In the genomic region with DNA sequence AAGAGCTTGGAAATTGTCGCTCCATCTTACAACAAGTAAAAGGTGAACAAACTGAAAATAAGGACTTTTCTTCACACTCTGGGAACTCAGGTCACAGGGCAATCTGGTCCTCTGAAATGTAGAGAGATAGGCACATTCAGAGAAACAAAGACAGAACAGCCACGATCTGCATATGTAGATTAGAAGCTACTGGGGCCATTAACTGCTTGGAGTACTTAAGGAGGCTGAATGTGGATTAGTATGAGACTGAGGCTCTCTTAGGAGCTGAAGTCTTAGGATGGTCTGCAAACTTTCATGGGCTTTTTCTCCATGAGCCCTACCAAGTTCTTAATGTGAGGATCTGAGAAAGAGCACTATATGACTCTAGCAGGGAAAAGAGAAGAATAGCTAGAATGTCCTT, we compare ENCODE assay signal across 15 cellular contexts.
"Had no signal": no experiment of that assay in that cellular context is flagged by ENCODE, and none has a peak within 500 bp of the region (broad histone marks: within the 10 kb centered on the region; RNA-seq: fewer than 3 reads in every experiment).

No MANE protein-coding gene starts in this region.

- H3K27ac Mint-ChIP-seq: naive thymus-derived CD4-positive, alpha-beta T cell; type B pancreatic cell had no signal

- H3K4me3 Mint-ChIP-seq: central memory CD8-positive, alpha-beta T cell; naive thymus-derived CD4-positive, alpha-beta T cell; type B pancreatic cell had no signal

- H3K4me3 ChIP-seq: esophagus squamous epithelium, psoas muscle, right lobe of liver, spleen had no signal

- H3K36me3 Mint-ChIP-seq: naive thymus-derived CD4-positive, alpha-beta T cell; type B pancreatic cell had no signal

- DNase-seq: effector memory CD4-positive, alpha-beta T cell; esophagus squamous epithelium; foreskin keratinocyte; left colon; left ventricle myocardium superior; naive thymus-derived CD4-positive, alpha-beta T cell; psoas muscle; retina; right lobe of liver; spleen; stimulated activated naive CD4-positive, alpha-beta T cell treated with Interleukin-2 at 50 U/mL for 16 hours had no signal

- H3K36me3 ChIP-seq: esophagus squamous epithelium, neutrophil, right lobe of liver, spleen had no signal

- H3K4me1 ChIP-seq: esophagus squamous epithelium, foreskin keratinocyte, psoas muscle, right lobe of liver, spleen had no signal

- ATAC-seq: foreskin keratinocyte; left colon; left ventricle myocardium superior; naive thymus-derived CD4-positive, alpha-beta T cell; psoas muscle; right lobe of liver had no signal

- H3K4me1 Mint-ChIP-seq: central memory CD8-positive, alpha-beta T cell; naive thymus-derived CD4-positive, alpha-beta T cell had no signal

- H3K27me3 Mint-ChIP-seq: central memory CD8-positive, alpha-beta T cell; naive thymus-derived CD4-positive, alpha-beta T cell; type B pancreatic cell had no signal

- H3K9me3 ChIP-seq: esophagus squamous epithelium, neutrophil, psoas muscle, right lobe of liver had no signal

- H3K27ac ChIP-seq: epithelial cell of prostate, esophagus squamous epithelium, foreskin keratinocyte, neutrophil, psoas muscle, right lobe of liver, spleen had no signal

- H3K27me3 ChIP-seq: esophagus squamous epithelium, foreskin keratinocyte, neutrophil, right lobe of liver, spleen had no signal
